8 cellular contexts compared by ENCODE assay signal in genomic region chrX:3711331-3711917, GRCh38. TPM values are rescaled to one million over a fixed set of nuclear protein-coding genes. Genes with fewer than 3 reads are reported as not detected.
A peak's percentile ranks its signal among the peaks of the same experiment; 100 is the strongest.
DNase-seq lines count a peak whose midpoint lies in the region; ATAC-seq and TF ChIP-seq lines count a peak whose summit lies in the region.

No MANE protein-coding gene starts in this region.

- H3K9me3 ChIP-seq in iPS-18a (ENCODE audit: control insufficient read depth, low read depth, low read length) (no peaks in the 10 kb centered on the region), suprapubic skin (no peaks in the 10 kb centered on the region)

- H3K4me1 ChIP-seq in iPS-18a (ENCODE audit: control insufficient read depth, low read depth, low read length) (peaks cover 16% of the 10 kb centered on the region), suprapubic skin (peaks cover 13% of the 10 kb centered on the region)

- peak overlapping the region; percentile 88 for H3K27ac Mint-ChIP-seq in activated T-cell treated with anti-CD3 and anti-CD28 coated beads, Interleukin-2, amount 50 U/mL, for 72 hours

- peaks cover 9 to 11% of the 10 kb centered on the region in 2 donors for H3K36me3 Mint-ChIP-seq in activated T-cell treated with anti-CD3 and anti-CD28 coated beads, Interleukin-2, amount 50 U/mL, for 72 hours (ENCODE audit: insufficient read depth in 2 of 2)

- peak overlapping the region; percentile 65 for H3K9ac ChIP-seq in iPS-18a (ENCODE audit: low read length)

- TF ChIP-seq POLR2A in suprapubic skin (IDR thresholded peaks at IDR 0.05), result no peak

- DNase-seq in Right ventricle myocardium inferior (ENCODE audit: missing footprints) (no peak), cardiac septum (ENCODE audit: low spot score) (no peak), suprapubic skin (ENCODE audit: low spot score in 2 of 2) (no peak), HPDE6-E6E7 (ENCODE audit: extremely low spot score) (no peak), iPS-NIHi7 (ENCODE audit: extremely low spot score) (no peak)
- no peak for DNase-seq in activated T-cell treated with anti-CD3 and anti-CD28 coated beads, Interleukin-2, amount 50 U/mL, for 72 hours

- H3K36me3 ChIP-seq in iPS-18a (ENCODE audit: control insufficient read depth, low read depth, low read length) (no peaks in the 10 kb centered on the region), suprapubic skin (no peaks in the 10 kb centered on the region)

- TF ChIP-seq EP300 in suprapubic skin (IDR thresholded peaks at IDR 0.05), result no peak

- H3K9me3 Mint-ChIP-seq in activated T-cell treated with anti-CD3 and anti-CD28 coated beads, Interleukin-2, amount 50 U/mL, for 72 hours, result no peaks in the 10 kb centered on the region

- peak overlapping the region; percentile 81 for H3K4me3 ChIP-seq in iPS-18a (ENCODE audit: low read length)
- H3K4me3 ChIP-seq in suprapubic skin, result peak overlapping the region; percentile 78

- peaks cover 33% of the 10 kb centered on the region for H3K27me3 ChIP-seq in iPS-18a (ENCODE audit: control insufficient read depth, insufficient read depth, low read length)
- H3K27me3 ChIP-seq in suprapubic skin, result no peaks in the 10 kb centered on the region

- peak; percentile 67 for ATAC-seq in Right ventricle myocardium inferior
- ATAC-seq in activated T-cell treated with anti-CD3 and anti-CD28 coated beads, Interleukin-2, amount 50 U/mL, for 72 hours (replicated peaks in 1 of 2), result no peak
- ATAC-seq in GM21526 (IDR thresholded peaks at IDR 0.05; ENCODE audit: low FRiP score, unreplicated experiment), result no peak

- WGBS in suprapubic skin, result 32% methylated on average over 15 of the region's 16 CpGs

- intact Hi-C loops in Right ventricle myocardium inferior (cut with DNase I) (loop anchor here (5.0 kb wide), 1 partner anchor 59 kb away; no protein-coding TSS in a partner anchor), cardiac septum (cut with DNase I) (no loop called here)

- no peak overlapping the region for H3K27ac ChIP-seq in iPS-18a (ENCODE audit: low read length)
- peak overlapping the region; percentile 87 for H3K27ac ChIP-seq in suprapubic skin

- no peak for TF ChIP-seq CTCF in suprapubic skin (IDR thresholded peaks at IDR 0.05)

- peak overlapping the region; percentile 92 to 95 for H3K4me3 Mint-ChIP-seq in activated T-cell treated with anti-CD3 and anti-CD28 coated beads, Interleukin-2, amount 50 U/mL, for 72 hours

- no peaks in the 10 kb centered on the region for H3K27me3 Mint-ChIP-seq in activated T-cell treated with anti-CD3 and anti-CD28 coated beads, Interleukin-2, amount 50 U/mL, for 72 hours (ENCODE audit: low read depth)

- peaks cover 42% of the 10 kb centered on the region for H3K4me1 Mint-ChIP-seq in activated T-cell treated with anti-CD3 and anti-CD28 coated beads, Interleukin-2, amount 50 U/mL, for 72 hours (ENCODE audit: low read depth)

RNA-seq across cellular contexts. Expression of gene PRKX, which starts 2.0 kb away (rescaled TPM):
- total RNA-seq in Right ventricle myocardium inferior, result 3.8 TPM
- 3.8 TPM for total RNA-seq in cardiac septum
- 10 to 100 TPM; 80.6 to 98.5 TPM for total RNA-seq in activated T-cell treated with anti-CD3 and anti-CD28 coated beads, Interleukin-2, amount 50 U/mL, for 72 hours
- 10 to 100 TPM; 27.8 to 43.7 (median 41.2) TPM for total RNA-seq in suprapubic skin
